2 cellular contexts compared by ENCODE assay signal in genomic region chr6:24440897-24441598, GRCh38.
A peak's percentile ranks its signal among the peaks of the same experiment; 100 is the strongest.
TF ChIP-seq lines count a peak whose summit lies in the region.

No MANE protein-coding gene starts in this region.

TF ChIP-seq in HEK293T, 16 proteins besides CTCF, POLR2A, EP300 and RAD21:
- TF ChIP-seq L3MBTL2 (conservative IDR thresholded peaks at IDR 0.05) (no peak), LEF1 (IDR thresholded peaks at IDR 0.05; ENCODE audit: borderline replicate concordance) (no peak), FOXM1 (IDR thresholded peaks at IDR 0.05; ENCODE audit: borderline replicate concordance) (no peak), ZNF384 (IDR thresholded peaks at IDR 0.05) (no peak), ELF4 (IDR thresholded peaks at IDR 0.05) (no peak), NFRKB (IDR thresholded peaks at IDR 0.05) (no peak), ARNT (IDR thresholded peaks at IDR 0.05) (no peak), TARDBP (IDR thresholded peaks at IDR 0.05) (no peak), HDGF (IDR thresholded peaks at IDR 0.05; ENCODE audit: borderline replicate concordance) (no peak), FOXK2 (IDR thresholded peaks at IDR 0.05) (no peak), SUZ12 (IDR thresholded peaks at IDR 0.05) (no peak), SP1 (IDR thresholded peaks at IDR 0.05) (no peak), CTBP1 (IDR thresholded peaks at IDR 0.05; ENCODE audit: borderline replicate concordance) (no peak), FOXA1 (IDR thresholded peaks at IDR 0.05) (no peak), PKNOX1 (IDR thresholded peaks at IDR 0.05) (no peak), BHLHE40 (IDR thresholded peaks at IDR 0.05; ENCODE audit: borderline replicate concordance) (no peak)
TF ChIP-seq in HEK293T: peak in this region for 0.

TF ChIP-seq in K562, 482 proteins besides CTCF, POLR2A, EP300 and RAD21:
- no peak for TF ChIP-seq BCLAF1 (IDR thresholded peaks at IDR 0.05; ENCODE audit: borderline replicate concordance in 1 of 2, control insufficient read depth in 1 of 2, low read depth in 2 of 2, low read length in 1 of 2)
- TF ChIP-seq RBBP5 (IDR thresholded peaks at IDR 0.05; ENCODE audit: borderline replicate concordance, insufficient read depth, low read length, poor library complexity, severe bottlenecking), result no peak
- TF ChIP-seq THAP7 (CRISPR knock-in tag; IDR thresholded peaks at IDR 0.05), result no peak
- no peak for TF ChIP-seq ESRRA (IDR thresholded peaks at IDR 0.05; ENCODE audit: borderline replicate concordance, low read depth)
- no peak for TF ChIP-seq PTRF (tag; IDR thresholded peaks at IDR 0.05)
- TF ChIP-seq EWSR1 (IDR thresholded peaks at IDR 0.05; ENCODE audit: borderline replicate concordance, low read depth, partially characterized antibody), result no peak
- peak in 1 of 2 experiments; percentile 56; a peak in 2 of 4 replicates for TF ChIP-seq RCOR1 (IDR thresholded peaks at IDR 0.05; ENCODE audit: borderline replicate concordance in 1 of 2, low read depth in 2 of 2, low read length in 2 of 2)
- TF ChIP-seq ARHGAP35 (IDR thresholded peaks at IDR 0.05; ENCODE audit: partially characterized antibody), result no peak
- no peak for TF ChIP-seq ZMIZ1 (IDR thresholded peaks at IDR 0.05; ENCODE audit: low read depth in 2 of 2, low read length in 2 of 2)
- TF ChIP-seq CEBPB (tag; IDR thresholded peaks at IDR 0.05), result 0 out of 2 replicates have a peak, but pooled peaks have one; percentile 6
- TF ChIP-seq KDM1A (IDR thresholded peaks at IDR 0.05), result peak; percentile 23 to 26; a peak in 1 of 4 replicates
- TF ChIP-seq ATF1 (CRISPR knock-in tag; IDR thresholded peaks at IDR 0.05), result no peak
- TF ChIP-seq ATF1 (tag; IDR thresholded peaks at IDR 0.05), result 0 out of 2 replicates have a peak, but pooled peaks have one; percentile 17
- no peak for TF ChIP-seq ZNF280A (IDR thresholded peaks at IDR 0.05; ENCODE audit: low read depth, partially characterized antibody)
- TF ChIP-seq SREBF1 (IDR thresholded peaks at IDR 0.05; ENCODE audit: borderline replicate concordance, low read depth, low read length), result no peak
